In genomic region chr3:158771018-158771350, GRCh38 we compare ENCODE assay signal across 1 cellular context.
TF ChIP-seq lines count a peak whose summit lies in the region.

No MANE protein-coding gene starts in this region.

TF ChIP-seq in A549, 52 proteins besides CTCF, POLR2A, EP300 and RAD21:
- no peak for TF ChIP-seq EHMT2 (IDR thresholded peaks at IDR 0.05; ENCODE audit: low read depth)
- no peak for TF ChIP-seq ATOH8 (CRISPR knock-in tag; IDR thresholded peaks at IDR 0.05; ENCODE audit: low read depth)
- no peak for TF ChIP-seq JUNB (IDR thresholded peaks at IDR 0.05)
- TF ChIP-seq CEBPB (IDR thresholded peaks at IDR 0.05): no peak
- TF ChIP-seq PHF8 (IDR thresholded peaks at IDR 0.05; ENCODE audit: borderline replicate concordance, low read depth): no peak
- TF ChIP-seq POLR2AphosphoS2 (conservative IDR thresholded peaks at IDR 0.05; ENCODE audit: low read length): no peak
- TF ChIP-seq HOXB5 (CRISPR knock-in tag; IDR thresholded peaks at IDR 0.05): no peak
- TF ChIP-seq CHD4 (IDR thresholded peaks at IDR 0.05; ENCODE audit: borderline replicate concordance): no peak
- TF ChIP-seq KDM1A (IDR thresholded peaks at IDR 0.05; ENCODE audit: low read depth): no peak
- TF ChIP-seq ZC3H11A (IDR thresholded peaks at IDR 0.05): no peak
- no peak for TF ChIP-seq RNF2 (IDR thresholded peaks at IDR 0.05; ENCODE audit: borderline replicate concordance, low read depth)
- no peak for TF ChIP-seq ZNF302 (CRISPR knock-in tag; IDR thresholded peaks at IDR 0.05)
- TF ChIP-seq MYC (IDR thresholded peaks at IDR 0.05; ENCODE audit: borderline replicate concordance, low read length): no peak
